In the genomic region with DNA sequence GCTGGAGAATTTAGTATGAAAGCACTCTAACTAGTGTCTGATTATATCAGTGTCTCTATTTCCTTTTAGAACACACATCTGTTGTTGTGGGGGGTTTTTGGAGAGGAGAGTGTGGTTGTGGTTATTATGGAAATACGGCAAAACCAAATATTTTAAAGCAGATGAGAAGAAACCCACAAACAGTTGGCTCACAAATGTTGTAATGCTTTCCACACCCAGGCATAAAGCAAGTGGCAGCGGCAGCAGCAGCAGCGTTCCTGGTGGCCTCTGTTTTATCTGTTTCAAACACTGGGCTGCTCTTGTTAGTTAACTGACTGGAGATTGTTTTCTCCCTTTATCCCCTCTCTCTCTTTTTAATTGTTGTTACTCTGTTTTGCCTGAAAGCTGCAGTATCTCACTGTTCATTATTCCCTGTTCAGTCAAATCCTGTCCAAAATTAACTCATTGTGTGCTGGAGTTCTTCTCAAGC, we compare ENCODE assay signal across 10 cellular contexts.
DNase-seq lines count a peak whose midpoint lies in the region; ATAC-seq, FAIRE-seq and TF ChIP-seq lines count a peak whose summit lies in the region.
"Had no signal": no experiment of that assay in that cellular context is flagged by ENCODE, and none has a peak within 500 bp of the region (broad histone marks: within the 10 kb centered on the region; RNA-seq: fewer than 3 reads in every experiment).

No MANE protein-coding gene starts in this region.

- no peak overlapping the region for H3K27ac Mint-ChIP-seq in T-helper 17 cell

- FAIRE-seq in frontal cortex (lab: Jason Lieb, UNC): no peak

- no peak overlapping the region for H3K4me3 ChIP-seq in vagina
- H3K4me3 ChIP-seq: gastroesophageal sphincter had no signal

- peaks cover 48% of the 10 kb centered on the region for H3K27me3 Mint-ChIP-seq in T-helper 17 cell

- no peaks in the 10 kb centered on the region for H3K9me3 ChIP-seq in T-helper 17 cell (ENCODE audit: control insufficient read depth, low read length, poor library complexity, severe bottlenecking)
- no peaks in the 10 kb centered on the region for H3K9me3 ChIP-seq in vagina
- H3K9me3 ChIP-seq: gastroesophageal sphincter had no signal

- peak; percentile 21 to 40 for ATAC-seq in left cardiac atrium
- ATAC-seq in T-helper 17 cell: peak; percentile 35
- ATAC-seq: gastroesophageal sphincter had no signal

- peaks cover 11% of the 10 kb centered on the region for H3K4me1 ChIP-seq in vagina

- no peak for TF ChIP-seq CTCF in vagina (IDR thresholded peaks at IDR 0.05)

- H3K27me3 ChIP-seq in vagina: no peaks in the 10 kb centered on the region
- H3K27me3 ChIP-seq: gastroesophageal sphincter had no signal

- DNase-seq in left cardiac atrium (no peak), cardiac septum (ENCODE audit: low spot score) (no peak), T-helper 17 cell (no peak), glomerular visceral epithelial cell (ENCODE audit: extremely low spot score) (peak; percentile 24), vagina (ENCODE audit: extremely low spot score in 2 of 2) (no peak), NCI-H1048 (lab: John Stamatoyannopoulos, UW) (no peak), NCI-H1417 treated with DMSO at 0.1 percent for 48 hours (lab: John Stamatoyannopoulos, UW) (no peak), frontal cortex (ENCODE audit: low spot score in 2 of 2) (no peak)
- DNase-seq: DMS79 had no signal

- intact Hi-C loops in left cardiac atrium (cut with DNase I) (no loop called here), cardiac septum (cut with DNase I) (no loop called here), vagina (cut with DNase I) (loop anchor here (10.0 kb wide), 1 partner anchor 160 kb away; no protein-coding TSS in a partner anchor)

- TF ChIP-seq POLR2A in vagina (IDR thresholded peaks at IDR 0.05): no peak

- no peaks in the 10 kb centered on the region for H3K36me3 ChIP-seq in vagina
- H3K36me3 ChIP-seq: gastroesophageal sphincter had no signal

- peaks cover 2% of the 10 kb centered on the region for H3K4me1 Mint-ChIP-seq in T-helper 17 cell

- H3K4me3 Mint-ChIP-seq in T-helper 17 cell: no peak overlapping the region

- no peaks in the 10 kb centered on the region for H3K36me3 Mint-ChIP-seq in T-helper 17 cell (ENCODE audit: low read depth)

- H3K27ac ChIP-seq in vagina: peak overlapping the region; percentile 42
